ENCODE assay signal across 1 cellular context in genomic region chr22:42805998-42806481, GRCh38.
A peak's percentile ranks its signal among the peaks of the same experiment; 100 is the strongest.
TF ChIP-seq lines count a peak whose summit lies in the region.

No MANE protein-coding gene starts in this region.

TF ChIP-seq in HepG2, 621 proteins besides CTCF, POLR2A, EP300 and RAD21 (continued from another document):
- TF ChIP-seq ZNF687 (CRISPR knock-in tag; IDR thresholded peaks at IDR 0.05) (0 out of 2 replicates have a peak, but pooled peaks have one; percentile 12), ZNF383 (CRISPR knock-in tag; IDR thresholded peaks at IDR 0.05; ENCODE audit: borderline replicate concordance) (no peak), ZSCAN22 (CRISPR knock-in tag; IDR thresholded peaks at IDR 0.05) (no peak), ELK4 (CRISPR knock-in tag; IDR thresholded peaks at IDR 0.05; ENCODE audit: borderline replicate concordance) (no peak), KLF16 (CRISPR knock-in tag; IDR thresholded peaks at IDR 0.05) (no peak), ZNF616 (CRISPR knock-in tag; IDR thresholded peaks at IDR 0.05; ENCODE audit: low read depth) (no peak), PLRG1 (conservative IDR thresholded peaks at IDR 0.05) (no peak), CERS6 (CRISPR knock-in tag; IDR thresholded peaks at IDR 0.05) (no peak), DZIP1 (CRISPR knock-in tag; IDR thresholded peaks at IDR 0.05) (0 out of 2 replicates have a peak, but pooled peaks have one; percentile 45)
